ENCODE assay signal across 24 cellular contexts in the genomic region with DNA sequence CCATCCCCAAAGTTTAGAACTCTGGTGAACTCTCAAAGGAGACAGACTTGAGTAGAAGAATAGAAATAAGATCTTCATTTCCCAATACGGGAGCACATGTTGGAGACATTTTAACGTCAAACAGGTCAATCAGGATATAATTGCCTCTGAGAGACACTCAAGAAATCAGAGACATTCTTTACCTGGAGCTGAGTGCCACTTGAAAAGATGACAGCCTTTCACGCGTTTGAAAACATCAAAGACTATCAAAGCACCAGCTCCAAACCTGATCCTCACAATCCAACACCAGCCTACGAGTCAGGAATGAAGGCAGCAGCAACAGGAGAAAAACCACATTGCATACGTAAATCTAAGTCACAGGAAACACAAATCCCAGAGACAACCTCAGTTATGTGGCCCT.
"Had no signal": no experiment of that assay in that cellular context is flagged by ENCODE, and none has a peak within 500 bp of the region (broad histone marks: within the 10 kb centered on the region; RNA-seq: fewer than 3 reads in every experiment).

No MANE protein-coding gene starts in this region.

- H3K4me3 ChIP-seq: breast epithelium, esophagus muscularis mucosa, heart right ventricle, pancreas, psoas muscle, right atrium auricular region, smooth muscle cell, upper lobe of right lung had no signal

- H3K27ac ChIP-seq: breast epithelium, esophagus muscularis mucosa, foreskin keratinocyte, heart right ventricle, pancreas, psoas muscle, right atrium auricular region, upper lobe of right lung had no signal

- H3K9me3 ChIP-seq: breast epithelium, esophagus muscularis mucosa, heart right ventricle, pancreas, psoas muscle, upper lobe of right lung had no signal

- H3K27me3 ChIP-seq: breast epithelium, foreskin keratinocyte, right atrium auricular region, upper lobe of right lung had no signal

- DNase-seq: activated CD4-positive, alpha-beta T cell treated with anti-CD3 and anti-CD28 coated beads for 36 hours; activated CD4-positive, CD25-positive, alpha-beta regulatory T cell; activated CD8-positive, alpha-beta memory T cell treated with anti-CD3 and anti-CD28 coated beads, Interleukin-2, amount 10 ng/mL, durations not matched to agents 7 days and 5 days; activated CD8-positive, alpha-beta T cell treated with anti-CD3 and anti-CD28 coated beads, Interleukin-2, amount 10 ng/mL, durations not matched to agents 7 days and 5 days; activated naive CD4-positive, alpha-beta T cell; activated T-cell treated with anti-CD3 and anti-CD28 coated beads, Interleukin-2, amount 50 U/mL, for 72 hours; endodermal cell; foreskin keratinocyte; heart right ventricle; naive B cell; nephron progenitor cell; nucleus accumbens; pancreas; psoas muscle; stimulated activated CD4-positive, alpha-beta T cell treated with anti-CD3 and anti-CD28 coated beads, Interleukin-1b, Interleukin-23, amount 100 ng/mL, for 48 hours; stimulated activated CD4-positive, alpha-beta T cell treated with anti-CD3 and anti-CD28 coated beads, Interleukin-4, amount 100 ng/mL, for 4 hours; stimulated activated CD8-positive, alpha-beta memory T cell treated with anti-CD3 and anti-CD28 coated beads, Interleukin-4, amount 100 ng/mL, for 48 hours; stimulated activated naive CD8-positive, alpha-beta T cell treated with anti-CD3 and anti-CD28 coated beads, Interleukin-15, amount 100 ng/mL, for 72 hours; substantia nigra; upper lobe of right lung had no signal

- H3K36me3 ChIP-seq: breast epithelium, esophagus muscularis mucosa, heart right ventricle, pancreas, right atrium auricular region, upper lobe of right lung had no signal

- H3K4me1 ChIP-seq: breast epithelium, esophagus muscularis mucosa, foreskin keratinocyte, heart right ventricle, pancreas, psoas muscle, right atrium auricular region, upper lobe of right lung had no signal
